In the genomic region with DNA sequence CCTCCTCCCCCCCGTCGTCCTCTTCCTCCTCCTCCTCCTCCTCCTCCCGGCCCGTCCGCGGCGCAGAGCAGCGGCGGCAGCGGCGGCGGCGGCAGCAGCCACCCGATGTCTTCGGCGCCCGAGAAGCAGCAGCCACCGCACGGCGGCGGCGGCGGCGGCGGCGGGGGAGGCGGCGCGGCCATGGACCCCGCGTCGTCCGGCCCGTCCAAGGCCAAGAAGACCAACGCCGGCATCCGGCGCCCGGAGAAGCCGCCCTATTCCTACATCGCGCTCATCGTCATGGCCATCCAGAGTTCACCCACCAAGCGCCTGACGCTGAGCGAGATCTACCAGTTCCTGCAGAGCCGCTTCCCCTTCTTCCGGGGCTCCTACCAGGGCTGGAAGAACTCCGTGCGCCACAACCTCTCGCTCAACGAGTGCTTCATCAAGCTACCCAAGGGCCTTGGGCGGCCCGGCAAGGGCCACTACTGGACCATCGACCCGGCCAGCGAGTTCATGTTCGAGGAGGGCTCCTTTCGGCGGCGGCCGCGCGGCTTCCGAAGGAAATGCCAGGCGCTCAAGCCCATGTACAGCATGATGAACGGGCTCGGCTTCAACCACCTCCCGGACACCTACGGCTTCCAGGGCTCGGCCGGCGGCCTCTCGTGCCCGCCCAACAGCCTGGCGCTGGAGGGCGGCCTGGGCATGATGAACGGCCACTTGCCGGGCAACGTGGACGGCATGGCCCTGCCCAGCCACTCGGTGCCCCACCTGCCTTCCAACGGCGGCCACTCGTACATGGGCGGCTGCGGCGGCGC, we compare ENCODE assay signal across 8 cellular contexts. TPM values are rescaled to one million over a fixed set of nuclear protein-coding genes. Genes with fewer than 3 reads are reported as not detected.
DNase-seq lines count a peak whose midpoint lies in the region; ATAC-seq and TF ChIP-seq lines count a peak whose summit lies in the region.

A gene (plus strand): TSS at position 63 of the 797 bp plus-strand sequence. CDS start 43 bp downstream, at position 106.

- peak within 1 kb of the TSS; percentile 86 to 99 (median 91) for H3K27ac ChIP-seq in stomach

- TF ChIP-seq EP300 in stomach (IDR thresholded peaks at IDR 0.05) = no peak

- DNase-seq in SIG-M5 treated with dmso at 0.1 percent for 504 hours (lab: John Stamatoyannopoulos, UW; ENCODE audit: unreplicated experiment) (peak; percentile 53), SIG-M5 (lab: John Stamatoyannopoulos, UW) (no peak), immature natural killer cell (no peak), stomach (no peak), Ammon's horn (ENCODE audit: low spot score) (no peak)
- no peak for DNase-seq in activated naive CD8-positive, alpha-beta T cell treated with anti-CD3 and anti-CD28 coated beads, Interleukin-2, amount 50 U/mL, for 24 hours

- H3K9me3 ChIP-seq in stomach = no peaks in the 10 kb centered on the region

- no peaks in the 10 kb centered on the region for H3K36me3 Mint-ChIP-seq in activated naive CD8-positive, alpha-beta T cell treated with anti-CD3 and anti-CD28 coated beads, Interleukin-2, amount 50 U/mL, for 24 hours (ENCODE audit: low read depth)
- peaks cover 0 to 11% (median 3%) of the 10 kb centered on the region in 3 donors for H3K36me3 Mint-ChIP-seq in immature natural killer cell

- 2 to 3% (median 3%) methylated on average over 46 to 83 of the region's 89 CpGs for WGBS in stomach, 5 donors

- peaks cover 24 to 55% (median 42%) of the 10 kb centered on the region in 4 donors for H3K4me1 ChIP-seq in stomach

- H3K27me3 Mint-ChIP-seq in activated naive CD8-positive, alpha-beta T cell treated with anti-CD3 and anti-CD28 coated beads, Interleukin-2, amount 50 U/mL, for 24 hours = peaks cover 64% of the 10 kb centered on the region
- H3K27me3 Mint-ChIP-seq in immature natural killer cell (ENCODE audit: low read depth in 3 of 3) = peaks cover 25 to 37% (median 29%) of the 10 kb centered on the region in 3 donors

- H3K27ac Mint-ChIP-seq in activated naive CD8-positive, alpha-beta T cell treated with anti-CD3 and anti-CD28 coated beads, Interleukin-2, amount 50 U/mL, for 24 hours = no peak within 1 kb of the TSS
- peak within 1 kb of the TSS in 1 of 6 donors; percentile 59 for H3K27ac Mint-ChIP-seq in immature natural killer cell

- H3K4me3 Mint-ChIP-seq in activated naive CD8-positive, alpha-beta T cell treated with anti-CD3 and anti-CD28 coated beads, Interleukin-2, amount 50 U/mL, for 24 hours = peak within 1 kb of the TSS; percentile 69
- H3K4me3 Mint-ChIP-seq in immature natural killer cell = peak within 1 kb of the TSS in 4 of 5 donors; percentile 54 to 91 (median 78)

- no peak for TF ChIP-seq POLR2A in stomach (IDR thresholded peaks at IDR 0.05)

- TF ChIP-seq CTCF in stomach (IDR thresholded peaks at IDR 0.05) = no peak

- peaks cover 0 to 41% (median 3%) of the 10 kb centered on the region in 4 donors for H3K36me3 ChIP-seq in stomach

- H3K9me3 Mint-ChIP-seq in activated naive CD8-positive, alpha-beta T cell treated with anti-CD3 and anti-CD28 coated beads, Interleukin-2, amount 50 U/mL, for 24 hours = no peaks in the 10 kb centered on the region
- peaks cover 0 to 2% (median 0%) of the 10 kb centered on the region in 6 donors for H3K9me3 Mint-ChIP-seq in immature natural killer cell

- no peak for ATAC-seq in activated naive CD8-positive, alpha-beta T cell treated with anti-CD3 and anti-CD28 coated beads, Interleukin-2, amount 50 U/mL, for 24 hours
- ATAC-seq in GM21526 (IDR thresholded peaks at IDR 0.05; ENCODE audit: low FRiP score, unreplicated experiment) = no peak
- ATAC-seq in GM18907 (IDR thresholded peaks at IDR 0.05; ENCODE audit: unreplicated experiment) = no peak

- peaks cover 30% of the 10 kb centered on the region for H3K4me1 Mint-ChIP-seq in activated naive CD8-positive, alpha-beta T cell treated with anti-CD3 and anti-CD28 coated beads, Interleukin-2, amount 50 U/mL, for 24 hours
- H3K4me1 Mint-ChIP-seq in immature natural killer cell = peaks cover 13 to 29% of the 10 kb centered on the region in 2 donors

- H3K4me3 ChIP-seq in stomach = peak within 1 kb of the TSS; percentile 53 to 73 (median 66)

- H3K27me3 ChIP-seq in stomach = peaks cover 0 to 100% (median 96%) of the 10 kb centered on the region in 3 donors

- intact Hi-C loops in stomach (cut with DNase I; ENCODE audit: low total_unique reads) = no loop called here

RNA-seq across cellular contexts. Expression of the gene that starts here (rescaled TPM):
- not detected for polyA plus RNA-seq in immature natural killer cell
- total RNA-seq in stomach = 10 to 100 TPM; 18.4 to 37.9 (median 26.9) TPM
- 10 to 100 TPM; 15.7 to 18.2 (median 17.7) TPM for polyA plus RNA-seq in stomach

Comparison
In these comparisons a context has a peak if more than half of its experiments do, and no peak if none do; other contexts are left out.
1. RNA of the gene that starts here (polyA plus RNA-seq): 15.7 to 18.2 TPM in stomach; not detected in immature natural killer cell; every median in the first group is over 10 times any median in the second.